ENCODE assay signal across 2 cellular contexts in the genomic region with DNA sequence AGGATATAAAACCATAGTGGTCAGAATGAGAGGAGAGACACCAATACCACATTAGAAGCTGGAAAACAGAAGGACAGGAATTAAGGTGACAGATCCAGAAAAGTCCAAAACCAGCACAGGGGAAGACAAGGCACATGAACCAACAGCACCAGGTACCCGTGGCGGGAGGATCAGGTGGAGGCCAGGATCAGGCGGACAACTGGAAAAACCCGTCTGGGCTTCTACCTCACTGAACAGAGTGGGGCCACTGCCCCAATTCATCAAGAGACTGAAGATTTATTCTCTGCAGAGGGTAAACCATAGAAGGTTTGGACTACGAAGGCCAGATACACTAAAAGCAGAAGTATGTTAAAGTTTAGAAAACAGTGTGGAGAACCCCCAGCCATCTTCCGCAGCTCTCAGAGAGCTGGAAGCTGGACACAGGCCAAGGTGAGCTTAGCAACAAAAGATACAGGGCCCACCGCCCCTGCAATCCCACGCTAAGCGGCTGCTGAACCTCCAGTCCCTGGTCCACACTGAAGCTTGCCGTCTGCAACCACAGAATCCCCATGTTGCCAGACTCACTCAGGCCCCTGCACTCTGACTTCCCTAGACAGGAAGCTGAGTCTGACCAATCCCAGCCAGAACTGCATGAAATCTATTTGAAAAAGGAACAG.
TF ChIP-seq lines count a peak whose summit lies in the region.

No MANE protein-coding gene starts in this region.

TF ChIP-seq in HCT116, 20 proteins besides CTCF, POLR2A, EP300 and RAD21:
- TF ChIP-seq ELF1 (IDR thresholded peaks at IDR 0.05; ENCODE audit: borderline replicate concordance, low read depth) (no peak), TCF7L2 (IDR thresholded peaks at IDR 0.05; ENCODE audit: borderline replicate concordance, extremely low read depth, insufficient read depth, insufficient read length) (no peak), MAX (IDR thresholded peaks at IDR 0.05) (no peak), EZH2 (IDR thresholded peaks at IDR 0.05) (no peak), POLR2AphosphoS5 (IDR thresholded peaks at IDR 0.05; ENCODE audit: low read depth, low read length) (no peak), CEBPB (IDR thresholded peaks at IDR 0.05; ENCODE audit: low read depth) (no peak), ZFX (IDR thresholded peaks at IDR 0.05) (no peak), ZNF274 (IDR thresholded peaks at IDR 0.05; ENCODE audit: low read depth, low read length) (no peak), SRF (IDR thresholded peaks at IDR 0.05; ENCODE audit: low read depth) (no peak)
- TF ChIP-seq, protein P1, sequence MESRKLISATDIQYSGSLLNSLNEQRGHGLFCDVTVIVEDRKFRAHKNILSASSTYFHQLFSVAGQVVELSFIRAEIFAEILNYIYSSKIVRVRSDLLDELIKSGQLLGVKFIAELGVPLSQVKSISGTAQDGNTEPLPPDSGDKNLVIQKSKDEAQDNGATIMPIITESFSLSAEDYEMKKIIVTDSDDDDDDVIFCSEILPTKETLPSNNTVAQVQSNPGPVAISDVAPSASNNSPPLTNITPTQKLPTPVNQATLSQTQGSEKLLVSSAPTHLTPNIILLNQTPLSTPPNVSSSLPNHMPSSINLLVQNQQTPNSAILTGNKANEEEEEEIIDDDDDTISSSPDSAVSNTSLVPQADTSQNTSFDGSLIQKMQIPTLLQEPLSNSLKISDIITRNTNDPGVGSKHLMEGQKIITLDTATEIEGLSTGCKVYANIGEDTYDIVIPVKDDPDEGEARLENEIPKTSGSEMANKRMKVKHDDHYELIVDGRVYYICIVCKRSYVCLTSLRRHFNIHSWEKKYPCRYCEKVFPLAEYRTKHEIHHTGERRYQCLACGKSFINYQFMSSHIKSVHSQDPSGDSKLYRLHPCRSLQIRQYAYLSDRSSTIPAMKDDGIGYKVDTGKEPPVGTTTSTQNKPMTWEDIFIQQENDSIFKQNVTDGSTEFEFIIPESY (IDR thresholded peaks at IDR 0.05; ENCODE audit: extremely low read depth, insufficient replicate concordance, low read length), result no peak

TF ChIP-seq in HepG2, 621 proteins besides CTCF, POLR2A, EP300 and RAD21:
- TF ChIP-seq, protein P1 (CRISPR knock-in tag; IDR thresholded peaks at IDR 0.05), result 0 out of 2 replicates have a peak, but pooled peaks have one; percentile 11
- TF ChIP-seq SPEN (CRISPR knock-in tag; IDR thresholded peaks at IDR 0.05; ENCODE audit: low read depth) (no peak), JUNB (CRISPR knock-in tag; IDR thresholded peaks at IDR 0.05; ENCODE audit: borderline replicate concordance) (no peak), ZBTB38 (CRISPR knock-in tag; IDR thresholded peaks at IDR 0.05) (0 out of 2 replicates have a peak, but pooled peaks have one; percentile 40)
- TF ChIP-seq, protein P2, sequence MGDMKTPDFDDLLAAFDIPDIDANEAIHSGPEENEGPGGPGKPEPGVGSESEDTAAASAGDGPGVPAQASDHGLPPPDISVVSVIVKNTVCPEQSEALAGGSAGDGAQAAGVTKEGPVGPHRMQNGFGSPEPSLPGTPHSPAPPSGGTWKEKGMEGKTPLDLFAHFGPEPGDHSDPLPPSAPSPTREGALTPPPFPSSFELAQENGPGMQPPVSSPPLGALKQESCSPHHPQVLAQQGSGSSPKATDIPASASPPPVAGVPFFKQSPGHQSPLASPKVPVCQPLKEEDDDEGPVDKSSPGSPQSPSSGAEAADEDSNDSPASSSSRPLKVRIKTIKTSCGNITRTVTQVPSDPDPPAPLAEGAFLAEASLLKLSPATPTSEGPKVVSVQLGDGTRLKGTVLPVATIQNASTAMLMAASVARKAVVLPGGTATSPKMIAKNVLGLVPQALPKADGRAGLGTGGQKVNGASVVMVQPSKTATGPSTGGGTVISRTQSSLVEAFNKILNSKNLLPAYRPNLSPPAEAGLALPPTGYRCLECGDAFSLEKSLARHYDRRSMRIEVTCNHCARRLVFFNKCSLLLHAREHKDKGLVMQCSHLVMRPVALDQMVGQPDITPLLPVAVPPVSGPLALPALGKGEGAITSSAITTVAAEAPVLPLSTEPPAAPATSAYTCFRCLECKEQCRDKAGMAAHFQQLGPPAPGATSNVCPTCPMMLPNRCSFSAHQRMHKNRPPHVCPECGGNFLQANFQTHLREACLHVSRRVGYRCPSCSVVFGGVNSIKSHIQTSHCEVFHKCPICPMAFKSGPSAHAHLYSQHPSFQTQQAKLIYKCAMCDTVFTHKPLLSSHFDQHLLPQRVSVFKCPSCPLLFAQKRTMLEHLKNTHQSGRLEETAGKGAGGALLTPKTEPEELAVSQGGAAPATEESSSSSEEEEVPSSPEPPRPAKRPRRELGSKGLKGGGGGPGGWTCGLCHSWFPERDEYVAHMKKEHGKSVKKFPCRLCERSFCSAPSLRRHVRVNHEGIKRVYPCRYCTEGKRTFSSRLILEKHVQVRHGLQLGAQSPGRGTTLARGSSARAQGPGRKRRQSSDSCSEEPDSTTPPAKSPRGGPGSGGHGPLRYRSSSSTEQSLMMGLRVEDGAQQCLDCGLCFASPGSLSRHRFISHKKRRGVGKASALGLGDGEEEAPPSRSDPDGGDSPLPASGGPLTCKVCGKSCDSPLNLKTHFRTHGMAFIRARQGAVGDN (CRISPR knock-in tag; IDR thresholded peaks at IDR 0.05), result 0 out of 2 replicates have a peak, but pooled peaks have one; percentile 16
